Comparison of ENCODE assay signal across 9 cellular contexts in the genomic region with DNA sequence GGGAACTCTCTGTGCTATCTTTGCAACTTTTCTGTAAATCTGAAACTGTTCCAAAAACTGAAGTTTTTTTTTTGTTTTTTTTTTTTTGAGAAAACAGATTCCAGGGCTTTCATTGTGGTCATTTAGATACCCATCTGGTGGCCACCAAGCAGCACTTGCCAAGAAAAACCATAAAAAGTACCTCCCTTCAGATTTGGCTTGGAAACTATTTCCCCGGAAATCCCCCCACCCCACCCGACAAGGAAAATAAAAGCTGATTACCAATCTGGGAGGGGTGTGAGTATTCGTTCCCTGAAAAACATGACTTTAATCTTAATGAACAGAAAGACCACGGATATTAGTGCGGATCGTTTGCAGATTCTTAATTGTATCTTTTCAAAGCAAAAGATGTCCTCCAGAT. TPM values are rescaled to one million over a fixed set of nuclear protein-coding genes. Genes with fewer than 3 reads are reported as not detected.
DNase-seq lines count a peak whose midpoint lies in the region; FAIRE-seq and TF ChIP-seq lines count a peak whose summit lies in the region.
"Had no signal": no experiment of that assay in that cellular context is flagged by ENCODE, and none has a peak within 500 bp of the region (broad histone marks: within the 10 kb centered on the region; RNA-seq: fewer than 3 reads in every experiment).

No MANE protein-coding gene starts in this region.

- POLR2A ChIA-PET in activated CD4-positive, alpha-beta memory T cell treated with anti-CD3 and anti-CD28 coated beads for 36 hours (lab: Charles Lee): interaction anchor here (0.6 to 6.4 kb wide), 14 partner anchors 10 to 140 kb away, joined by 3 to 128 read pairs (median 6); no protein-coding TSS in a partner anchor

- H3K4me3 ChIP-seq in kidney (ENCODE audit: low read length in 2 of 2) (peak overlapping the region in 1 of 2 donors; percentile 45), subcutaneous abdominal adipose tissue (ENCODE audit: low read depth in 1 of 5, low read length in 5 of 5) (peak overlapping the region in 1 of 5 donors; percentile 34)

- peak overlapping the region; percentile 98 for H3K4me3 Mint-ChIP-seq in activated CD4-positive, alpha-beta memory T cell treated with anti-CD3 and anti-CD28 coated beads for 36 hours

- H3K9me3 ChIP-seq in kidney (ENCODE audit: control insufficient read depth in 1 of 2, low read length in 2 of 2): peaks cover 0 to 3% of the 10 kb centered on the region in 2 donors
- H3K9me3 ChIP-seq in subcutaneous abdominal adipose tissue (ENCODE audit: control insufficient read depth in 5 of 5, low read length in 5 of 5): peaks cover 0 to 3% (median 0%) of the 10 kb centered on the region in 5 donors

- H3K27ac Mint-ChIP-seq in activated CD4-positive, alpha-beta memory T cell treated with anti-CD3 and anti-CD28 coated beads for 36 hours: peak overlapping the region; percentile 98

- CTCF ChIA-PET in activated CD4-positive, alpha-beta memory T cell treated with anti-CD3 and anti-CD28 coated beads for 36 hours (lab: Charles Lee): interaction anchor here (0.8 to 6.4 kb wide), 11 partner anchors 14 to 154 kb away, joined by 3 to 53 read pairs (median 5); no protein-coding TSS in a partner anchor

- H3K4me1 ChIP-seq in kidney (ENCODE audit: control insufficient read depth in 1 of 2, insufficient read depth in 1 of 2, low read depth in 1 of 2, low read length in 2 of 2): peaks cover 5 to 19% of the 10 kb centered on the region in 2 donors
- peaks cover 0 to 42% (median 18%) of the 10 kb centered on the region in 5 donors for H3K4me1 ChIP-seq in subcutaneous abdominal adipose tissue (ENCODE audit: control insufficient read depth in 5 of 5, insufficient read depth in 5 of 5, low read length in 5 of 5)

- DNase-seq in activated effector memory CD4-positive, alpha-beta T cell treated with anti-CD3 and anti-CD28 coated beads, Interleukin-2, amount 50 U/mL, for 16 hours: peak; percentile 73
- DNase-seq in activated effector memory CD4-positive, alpha-beta T cell treated with Interleukin-2 at 50 U/mL for 16 hours: no peak
- DNase-seq in activated CD4-positive, alpha-beta memory T cell treated with anti-CD3 and anti-CD28 coated beads for 36 hours: peak; percentile 47
- DNase-seq in kidney (no peak), AML-193 (lab: John Stamatoyannopoulos, UW) (no peak), UCSD-AML1 (lab: John Stamatoyannopoulos, UW; ENCODE audit: unreplicated experiment) (no peak)
- DNase-seq in stimulated activated CD4-positive, alpha-beta T cell treated with anti-CD3 and anti-CD28 coated beads, Interleukin-1b, Interleukin-23, amount 100 ng/mL, for 48 hours: no peak

- peaks cover 57% of the 10 kb centered on the region for H3K4me1 Mint-ChIP-seq in activated CD4-positive, alpha-beta memory T cell treated with anti-CD3 and anti-CD28 coated beads for 36 hours (ENCODE audit: low read depth)

- H3K27me3 ChIP-seq in subcutaneous abdominal adipose tissue (ENCODE audit: control insufficient read depth in 5 of 5, insufficient read depth in 4 of 5, low read length in 5 of 5): peaks cover 3 to 16% (median 6%) of the 10 kb centered on the region in 5 donors

- TF ChIP-seq CTCF in kidney (IDR thresholded peaks at IDR 0.05; ENCODE audit: borderline replicate concordance, extremely low read depth, insufficient read depth): no peak

- FAIRE-seq in kidney (lab: Jason Lieb, UNC): no peak
- FAIRE-seq: endometrium had no signal

- intact Hi-C loops in activated CD4-positive, alpha-beta memory T cell treated with anti-CD3 and anti-CD28 coated beads for 36 hours (cut with micrococcal nuclease): loop anchor here (2.0 kb wide), 1 partner anchor 70 kb away; no protein-coding TSS in a partner anchor
- intact Hi-C loops in kidney (cut with DNase I): no loop called here

- no peaks in the 10 kb centered on the region for H3K9me3 Mint-ChIP-seq in activated CD4-positive, alpha-beta memory T cell treated with anti-CD3 and anti-CD28 coated beads for 36 hours

- H3K27ac ChIP-seq in kidney (ENCODE audit: low read depth in 2 of 2, low read length in 2 of 2) (peak overlapping the region; percentile 33 to 35), subcutaneous abdominal adipose tissue (ENCODE audit: low read depth, low read length) (peak overlapping the region; percentile 38)

- H3K36me3 ChIP-seq in kidney (ENCODE audit: control insufficient read depth in 1 of 2, insufficient read depth in 2 of 2, low read length in 2 of 2) (no peaks in the 10 kb centered on the region), subcutaneous abdominal adipose tissue (ENCODE audit: control insufficient read depth in 5 of 5, insufficient read depth in 5 of 5, low read length in 5 of 5) (no peaks in the 10 kb centered on the region)

- H3K36me3 Mint-ChIP-seq in activated CD4-positive, alpha-beta memory T cell treated with anti-CD3 and anti-CD28 coated beads for 36 hours: peaks cover 43% of the 10 kb centered on the region

- H3K9ac ChIP-seq in kidney (ENCODE audit: low read length in 2 of 2) (peak overlapping the region in 1 of 2 donors; percentile 31), subcutaneous abdominal adipose tissue (ENCODE audit: low read length in 5 of 5) (peak overlapping the region in 1 of 5 donors; percentile 17)

- H3K27me3 Mint-ChIP-seq in activated CD4-positive, alpha-beta memory T cell treated with anti-CD3 and anti-CD28 coated beads for 36 hours: peaks cover under 1% of the 10 kb centered on the region

RNA-seq across cellular contexts. Expression of gene NFATC2, which starts 1.9 kb away (rescaled TPM):
- 10 to 100 TPM; 35.8 to 36.5 TPM for total RNA-seq in activated CD4-positive, alpha-beta memory T cell treated with anti-CD3 and anti-CD28 coated beads for 36 hours
- total RNA-seq in kidney: 10.5 TPM
- polyA plus RNA-seq in kidney (ENCODE audit: insufficient read depth, low read depth, low replicate concordance): 0.73 TPM

Comparison
In these comparisons a context has a peak if more than half of its experiments do, and no peak if none do; other contexts are left out.
1. DNase-seq: peak in activated effector memory CD4-positive, alpha-beta T cell treated with anti-CD3 and anti-CD28 coated beads, Interleukin-2, amount 50 U/mL, for 16 hours (single experiment) and activated CD4-positive, alpha-beta memory T cell treated with anti-CD3 and anti-CD28 coated beads for 36 hours (single experiment); none in activated effector memory CD4-positive, alpha-beta T cell treated with Interleukin-2 at 50 U/mL for 16 hours (single experiment), kidney (single experiment), AML-193 (0 of 2), stimulated activated CD4-positive, alpha-beta T cell treated with anti-CD3 and anti-CD28 coated beads, Interleukin-1b, Interleukin-23, amount 100 ng/mL, for 48 hours (single experiment) and UCSD-AML1 (single experiment).